Comparison of ENCODE assay signal across 3 cellular contexts in genomic region chr2:224457408-224458096, GRCh38.
A peak's percentile ranks its signal among the peaks of the same experiment; 100 is the strongest.
TF ChIP-seq lines count a peak whose summit lies in the region.

No MANE protein-coding gene starts in this region.

TF ChIP-seq in HepG2, 621 proteins besides CTCF, POLR2A, EP300 and RAD21:
- TF ChIP-seq STAT6 (CRISPR knock-in tag; IDR thresholded peaks at IDR 0.05; ENCODE audit: borderline replicate concordance) = no peak
- TF ChIP-seq ZNF83 (CRISPR knock-in tag; IDR thresholded peaks at IDR 0.05; ENCODE audit: borderline replicate concordance) = no peak
- no peak for TF ChIP-seq NR3C1 (CRISPR knock-in tag; IDR thresholded peaks at IDR 0.05)
- TF ChIP-seq SCMH1 (CRISPR knock-in tag; IDR thresholded peaks at IDR 0.05; ENCODE audit: borderline replicate concordance) = no peak
- TF ChIP-seq MIER3 (CRISPR knock-in tag; IDR thresholded peaks at IDR 0.05; ENCODE audit: borderline replicate concordance) = no peak
- peak in 1 of 2 experiments; percentile 12; a peak in 1 of 4 replicates for TF ChIP-seq MAFK (conservative IDR thresholded peaks at IDR 0.05 in 1 of 2, IDR thresholded peaks at IDR 0.05 in 1 of 2; ENCODE audit: low read length in 2 of 2)
- TF ChIP-seq KDM2A (CRISPR knock-in tag; IDR thresholded peaks at IDR 0.05; ENCODE audit: borderline replicate concordance, low read depth) = no peak
- peak; percentile 81 for TF ChIP-seq NFE2L2 (IDR thresholded peaks at IDR 0.05; ENCODE audit: low read length)
- TF ChIP-seq ZNF451 (CRISPR knock-in tag; IDR thresholded peaks at IDR 0.05) = no peak
- TF ChIP-seq ATF7-NPFF (CRISPR knock-in tag; IDR thresholded peaks at IDR 0.05; ENCODE audit: low read depth) = no peak
- peak; percentile 56; the same call in 1 of the 2 replicates for TF ChIP-seq ZNF431 (CRISPR knock-in tag; IDR thresholded peaks at IDR 0.05; ENCODE audit: borderline replicate concordance, low read depth)
- no peak for TF ChIP-seq SMAD3 (CRISPR knock-in tag; IDR thresholded peaks at IDR 0.05)
- TF ChIP-seq ZNF280B (CRISPR knock-in tag; IDR thresholded peaks at IDR 0.05; ENCODE audit: borderline replicate concordance) = no peak
- TF ChIP-seq ZNF7 (CRISPR knock-in tag; IDR thresholded peaks at IDR 0.05) = no peak
- 0 out of 2 replicates have a peak, but pooled peaks have one; percentile 12 for TF ChIP-seq MAFF (IDR thresholded peaks at IDR 0.05; ENCODE audit: low read depth, low read length)

TF ChIP-seq in HEK293, 187 proteins besides CTCF, POLR2A, EP300 and RAD21:
- TF ChIP-seq GLI4 (tag by site-specific recombination; IDR thresholded peaks at IDR 0.05) (no peak), SETDB1 (IDR thresholded peaks at IDR 0.05; ENCODE audit: insufficient read length, low read length) (peak; percentile 32)

TF ChIP-seq in K562, 482 proteins besides CTCF, POLR2A, EP300 and RAD21:
- TF ChIP-seq TAF9B (IDR thresholded peaks at IDR 0.05; ENCODE audit: partially characterized antibody) (no peak), CBX5 (IDR thresholded peaks at IDR 0.05; ENCODE audit: borderline replicate concordance, low read depth) (no peak), ZNF408 (CRISPR knock-in tag; IDR thresholded peaks at IDR 0.05; ENCODE audit: low read depth) (no peak), MAFF (IDR thresholded peaks at IDR 0.05; ENCODE audit: low read length) (0 out of 2 replicates have a peak, but pooled peaks have one; percentile 36), C11orf30 (IDR thresholded peaks at IDR 0.05; ENCODE audit: low read depth) (peak; percentile 21; the same call in 1 of the 2 replicates), RBM34 (IDR thresholded peaks at IDR 0.05; ENCODE audit: borderline replicate concordance, insufficient read depth, low read length) (no peak), ZNF431 (CRISPR knock-in tag; IDR thresholded peaks at IDR 0.05) (peak; percentile 95), SOX6 (IDR thresholded peaks at IDR 0.05) (no peak), ELF1 (tag; IDR thresholded peaks at IDR 0.05) (no peak), MLLT1 (IDR thresholded peaks at IDR 0.05) (no peak), ZNF316 (IDR thresholded peaks at IDR 0.05) (peak; percentile 58), ZNF740 (CRISPR knock-in tag; IDR thresholded peaks at IDR 0.05) (no peak), ZNF740 (tag; IDR thresholded peaks at IDR 0.05) (no peak), NFE2 (IDR thresholded peaks at IDR 0.05; ENCODE audit: low read depth) (peak; percentile 41), NBN (IDR thresholded peaks at IDR 0.05; ENCODE audit: low read depth) (no peak), EP400 (IDR thresholded peaks at IDR 0.05) (no peak), ZNF609 (CRISPR knock-in tag; IDR thresholded peaks at IDR 0.05; ENCODE audit: borderline replicate concordance) (no peak), MAFG (tag; conservative IDR thresholded peaks at IDR 0.05) (peak; percentile 45)
